In genomic region chr3:49689046-49689886, GRCh38 we compare ENCODE assay signal across 8 cellular contexts. TPM values are rescaled to one million over a fixed set of nuclear protein-coding genes. Genes with fewer than 3 reads are reported as not detected.
A peak's percentile ranks its signal among the peaks of the same experiment; 100 is the strongest.
DNase-seq lines count a peak whose midpoint lies in the region; ATAC-seq and TF ChIP-seq lines count a peak whose summit lies in the region.

Gene MST1, minus strand, starts transcription at chr3:49689474. Its CDS starts 783 bp downstream, at chr3:49688691.
Gene RNF123, plus strand, starts transcription at chr3:49689557. Its CDS starts 1,609 bp downstream, at chr3:49691166.

- peak; percentile 71 for ATAC-seq in HG02678 (IDR thresholded peaks at IDR 0.05; ENCODE audit: unreplicated experiment)
- peak; percentile 32 for ATAC-seq in RWPE2 (ENCODE audit: low read depth)

- TF ChIP-seq CTCF in GM10266 (IDR thresholded peaks at IDR 0.05; ENCODE audit: control insufficient read depth, insufficient read depth, low read depth, missing control alignments) (peak; percentile 35), RWPE2 (IDR thresholded peaks at IDR 0.05; ENCODE audit: poor library complexity, severe bottlenecking) (peak; percentile 13), sigmoid colon (IDR thresholded peaks at IDR 0.05) (no peak)

- intact Hi-C loops in sigmoid colon (cut with DNase I), result no loop called here

- no peak for TF ChIP-seq EP300 in sigmoid colon (IDR thresholded peaks at IDR 0.05)

- H3K9me3 ChIP-seq in RWPE2 (ENCODE audit: severe bottlenecking) (no peaks in the 10 kb centered on the region), sigmoid colon (no peaks in the 10 kb centered on the region)

- DNase-seq in GM10266 (ENCODE audit: extremely low spot score), result peak; percentile 93
- DNase-seq in RWPE2 (ENCODE audit: low spot score), result peak; percentile 87
- peak; percentile 94 for DNase-seq in hepatic stellate cell (ENCODE audit: low spot score)
- DNase-seq in sigmoid colon, result peak; percentile 93
- no peak for DNase-seq in SIG-M5 (lab: John Stamatoyannopoulos, UW)
- no peak for DNase-seq in GOT3 (lab: John Stamatoyannopoulos, UW)

- 1 to 2% methylated on average over 63 of the region's 63 CpGs for WGBS in sigmoid colon, 2 donors

- peak within 1 kb of the TSS; percentile 31 for H3K27ac ChIP-seq in RWPE2 (ENCODE audit: poor library complexity, severe bottlenecking)
- peak within 1 kb of the TSS; percentile 86 for H3K27ac ChIP-seq in angular gyrus (ENCODE audit: low read depth, low read length)
- peak within 1 kb of the TSS; percentile 64 to 81 (median 80) for H3K27ac ChIP-seq in sigmoid colon

- H3K4me3 ChIP-seq in RWPE2 (ENCODE audit: severe bottlenecking), result peak within 1 kb of the TSS; percentile 100
- H3K4me3 ChIP-seq in sigmoid colon, result peak within 1 kb of the TSS; percentile 82 to 95 (median 86)

- H3K27me3 ChIP-seq in RWPE2 (ENCODE audit: insufficient read depth, poor library complexity, severe bottlenecking) (no peaks in the 10 kb centered on the region), sigmoid colon (peaks cover 0 to 28% (median 15%) of the 10 kb centered on the region in 3 donors)

- TF ChIP-seq POLR2A in sigmoid colon (IDR thresholded peaks at IDR 0.05), result peak in 1 of 2 donors; percentile 18

- H3K4me1 ChIP-seq in RWPE2 (ENCODE audit: insufficient read depth, poor library complexity, severe bottlenecking) (no peaks in the 10 kb centered on the region), sigmoid colon (peaks cover 0 to 39% (median 34%) of the 10 kb centered on the region in 4 donors)

- H3K36me3 ChIP-seq in RWPE2 (ENCODE audit: low read depth) (no peaks in the 10 kb centered on the region), sigmoid colon (peaks cover 0 to 3% (median 0%) of the 10 kb centered on the region in 4 donors)

RNA-seq across cellular contexts. Expression of gene MST1, which starts in this region (rescaled TPM):
- total RNA-seq in sigmoid colon, result 10 to 100 TPM in 2 of 4 donors, 1 to 10 TPM in 2; 3.9 to 12.5 (median 7.7) TPM
- polyA plus RNA-seq in sigmoid colon, result 10 to 100 TPM in 1 of 3 donors, 1 to 10 TPM in 1, not detected in 1; 3.0 to 18.1 TPM

RNA-seq across cellular contexts. Expression of gene RNF123, which starts in this region (rescaled TPM):
- 10 to 100 TPM; 16.5 to 29.4 (median 20.8) TPM for total RNA-seq in sigmoid colon
- 10 to 100 TPM; 12.5 to 28.6 (median 14.4) TPM for polyA plus RNA-seq in sigmoid colon

Comparison
In these comparisons a context has a peak if more than half of its experiments do, and no peak if none do; other contexts are left out.
1. DNase-seq: peak in GM10266 (single experiment), RWPE2 (single experiment), hepatic stellate cell (single experiment) and sigmoid colon (single experiment); none in SIG-M5 (single experiment) and GOT3 (single experiment).
2. CTCF ChIP-seq: peak in GM10266 (single experiment) and RWPE2 (single experiment); none in sigmoid colon (0 of 4).
3. H3K27ac ChIP-seq: peak in every context shown above with its lines; median percentile 86 in angular gyrus; 80 in sigmoid colon; 31 in RWPE2.